14 cellular contexts compared by ENCODE assay signal in the genomic region with DNA sequence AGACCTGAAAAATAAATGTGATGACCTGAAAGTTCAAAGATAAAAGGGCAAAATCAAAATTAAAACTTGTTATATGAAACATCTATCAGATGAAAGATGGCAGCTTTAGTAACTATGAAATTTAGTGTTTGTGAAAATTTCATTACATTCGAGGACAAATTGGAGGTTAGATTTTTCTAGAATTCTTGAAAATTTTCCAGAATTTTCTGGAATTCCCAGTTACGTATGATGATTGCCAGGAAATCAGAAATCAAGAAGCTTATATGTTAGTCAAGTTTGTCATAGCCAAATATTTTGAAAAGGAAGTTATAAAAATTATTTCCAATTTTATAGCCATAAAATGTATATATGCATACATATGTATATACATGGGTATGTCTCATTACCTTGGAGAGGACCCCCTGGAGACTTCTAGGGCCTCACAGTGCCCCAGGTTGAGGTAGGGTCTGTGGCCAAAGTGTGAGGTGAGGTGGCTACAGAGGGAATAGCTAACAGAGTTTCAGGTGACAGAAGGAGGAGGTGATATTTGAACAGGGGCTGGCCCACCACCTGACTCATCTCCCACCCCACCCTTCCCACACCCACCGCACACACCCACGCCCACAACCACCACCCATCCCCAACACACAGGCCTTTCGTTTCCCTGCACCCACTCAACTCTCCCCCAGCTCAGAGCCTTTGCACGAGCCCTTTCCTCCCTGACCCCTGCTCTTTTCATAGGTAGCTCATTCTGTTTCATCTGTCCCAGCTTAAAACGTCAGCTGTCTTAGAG. TPM values are rescaled to one million over a fixed set of nuclear protein-coding genes. Genes with fewer than 3 reads are reported as not detected.
DNase-seq lines count a peak whose midpoint lies in the region; ATAC-seq and TF ChIP-seq lines count a peak whose summit lies in the region.
"Had no signal": no experiment of that assay in that cellular context is flagged by ENCODE, and none has a peak within 500 bp of the region (broad histone marks: within the 10 kb centered on the region; RNA-seq: fewer than 3 reads in every experiment).

No MANE protein-coding gene starts in this region.

- H2BK120ac ChIP-seq in mesenchymal stem cell (ENCODE audit: low read depth, low read length), result no peak overlapping the region

- H3K9me3 ChIP-seq in upper lobe of right lung (no peaks in the 10 kb centered on the region), mesenchymal stem cell (ENCODE audit: control insufficient read depth, low read length) (no peaks in the 10 kb centered on the region), vagina (no peaks in the 10 kb centered on the region)
- H3K9me3 ChIP-seq: sigmoid colon, thoracic aorta had no signal

- no peak overlapping the region for H2BK12ac ChIP-seq in mesenchymal stem cell (ENCODE audit: low read length in 2 of 2)

- H4K91ac ChIP-seq in mesenchymal stem cell (ENCODE audit: low read length), result no peak overlapping the region

- no peak overlapping the region for H3K23ac ChIP-seq in mesenchymal stem cell (ENCODE audit: low read length in 2 of 2)

- no peaks in the 10 kb centered on the region for H3K36me3 ChIP-seq in upper lobe of right lung
- no peaks in the 10 kb centered on the region for H3K36me3 ChIP-seq in mesenchymal stem cell (ENCODE audit: control insufficient read depth in 1 of 2, insufficient read depth in 2 of 2, low read depth in 1 of 2, low read length in 2 of 2)
- H3K36me3 ChIP-seq in vagina, result no peaks in the 10 kb centered on the region
- H3K36me3 ChIP-seq: sigmoid colon, thoracic aorta had no signal

- no peak overlapping the region for H3K27ac ChIP-seq in upper lobe of right lung
- H3K27ac ChIP-seq in mesenchymal stem cell (ENCODE audit: low read length, poor library complexity, severe bottlenecking), result no peak overlapping the region
- H3K27ac ChIP-seq in vagina, result no peak overlapping the region
- H3K27ac ChIP-seq: C4-2B, sigmoid colon, thoracic aorta, VCaP had no signal

- no peak overlapping the region for H2BK15ac ChIP-seq in mesenchymal stem cell (ENCODE audit: low read depth, poor library complexity, severe bottlenecking)

- H3K4me1 ChIP-seq in upper lobe of right lung, result peaks cover 23% of the 10 kb centered on the region
- H3K4me1 ChIP-seq in mesenchymal stem cell (ENCODE audit: control insufficient read depth, insufficient read depth, low read depth, low read length), result peaks cover 16% of the 10 kb centered on the region
- H3K4me1 ChIP-seq in vagina, result peaks cover 8% of the 10 kb centered on the region
- H3K4me1 ChIP-seq: sigmoid colon had no signal

- no peak overlapping the region for H3K4me3 ChIP-seq in upper lobe of right lung
- H3K4me3 ChIP-seq in mesenchymal stem cell (ENCODE audit: insufficient read depth in 1 of 2, low read depth in 1 of 2, low read length in 2 of 2), result no peak overlapping the region
- no peak overlapping the region for H3K4me3 ChIP-seq in vagina
- H3K4me3 ChIP-seq: sigmoid colon, thoracic aorta had no signal

- no peak overlapping the region for H2AK5ac ChIP-seq in mesenchymal stem cell (ENCODE audit: low read length, severe bottlenecking)

- H3K79me1 ChIP-seq in mesenchymal stem cell (replicated peaks; ENCODE audit: low read length, poor library complexity, severe bottlenecking), result no peaks in the 10 kb centered on the region

- no peak overlapping the region for H3K9ac ChIP-seq in mesenchymal stem cell (ENCODE audit: low read length)

- H3K27me3 ChIP-seq in upper lobe of right lung (no peaks in the 10 kb centered on the region), mesenchymal stem cell (ENCODE audit: control insufficient read depth in 1 of 2, insufficient read depth in 1 of 2, low read length in 2 of 2) (peaks cover 47 to 49% of the 10 kb centered on the region in 2 experiments), vagina (no peaks in the 10 kb centered on the region)
- H3K27me3 ChIP-seq: sigmoid colon had no signal

- H2BK5ac ChIP-seq in mesenchymal stem cell (ENCODE audit: low read depth, low read length, poor library complexity, severe bottlenecking), result no peak overlapping the region

- TF ChIP-seq POLR2A in vagina (IDR thresholded peaks at IDR 0.05), result no peak

- H3K4me2 ChIP-seq in mesenchymal stem cell (ENCODE audit: low read length, poor library complexity, severe bottlenecking), result no peak overlapping the region

- 78% methylated on average over 5 of the region's 7 CpGs for WGBS in mesenchymal stem cell

- H4K8ac ChIP-seq in mesenchymal stem cell (ENCODE audit: low read length), result no peak overlapping the region

- intact Hi-C loops in upper lobe of right lung (cut with DNase I), result no loop called here
- intact Hi-C loops in vagina (cut with DNase I), result loop anchor here (10.0 kb wide), 1 partner anchor 303 kb away; a partner anchor contains a TSS

- no peak overlapping the region for H3K4ac ChIP-seq in mesenchymal stem cell (ENCODE audit: low read depth in 1 of 2, low read length in 2 of 2)

- peak; percentile 57 to 62 for ATAC-seq in activated CD4-positive, CD25-positive, alpha-beta regulatory T cell treated with anti-CD3 and anti-CD28 coated beads, Interleukin-2, amount 50 U/mL, for 24 hours
- no peak for ATAC-seq in upper lobe of right lung

- no peak overlapping the region for H2AFZ ChIP-seq in mesenchymal stem cell (ENCODE audit: low read depth, low read length)

- TF ChIP-seq CTCF in GM10266 (IDR thresholded peaks at IDR 0.05; ENCODE audit: control insufficient read depth, insufficient read depth, low read depth, missing control alignments) (no peak), upper lobe of right lung (IDR thresholded peaks at IDR 0.05) (no peak), vagina (IDR thresholded peaks at IDR 0.05) (no peak)

- no peak overlapping the region for H3K14ac ChIP-seq in mesenchymal stem cell (ENCODE audit: low read length in 2 of 2)

- H3K18ac ChIP-seq in mesenchymal stem cell (ENCODE audit: low read depth in 1 of 2, low read length in 2 of 2), result no peak overlapping the region

- peak; percentile 58 for DNase-seq in GM10266 (ENCODE audit: extremely low spot score)
- peak; percentile 55 for DNase-seq in activated gamma-delta T cell (lab: John Stamatoyannopoulos, UW)
- peak in 2 of 3 experiments; percentile 18 to 50 for DNase-seq in stimulated activated CD4-positive, alpha-beta T cell treated with anti-CD3 and anti-CD28 coated beads, TNF-alpha, amount 100 ng/mL, for 24 hours (ENCODE audit: low read depth in 3 of 3)
- DNase-seq in upper lobe of right lung, result no peak
- no peak for DNase-seq in mesenchymal stem cell
- DNase-seq in T1000 (lab: John Stamatoyannopoulos, UW), result no peak
- no peak for DNase-seq in vagina (ENCODE audit: extremely low spot score in 2 of 2)
- DNase-seq: NCI-H345, sigmoid colon had no signal

RNA-seq across cellular contexts. Expression of a gene that starts 21.5 kb away (rescaled TPM):
- total RNA-seq in upper lobe of right lung, result 0.52 TPM
- not detected for polyA plus RNA-seq in mesenchymal stem cell (2013, experiment 1 of 2)
- polyA plus RNA-seq in mesenchymal stem cell (2013, experiment 2 of 2), result not detected
- total RNA-seq in vagina, result 0.49 TPM
- total RNA-seq: cardiac septum had no signal

Comparison
In these comparisons a context has a peak if more than half of its experiments do, and no peak if none do; other contexts are left out.
1. DNase-seq: peak in GM10266 (single experiment), activated gamma-delta T cell (single experiment) and stimulated activated CD4-positive, alpha-beta T cell treated with anti-CD3 and anti-CD28 coated beads, TNF-alpha, amount 100 ng/mL, for 24 hours (2 of 3); none in upper lobe of right lung (single experiment), mesenchymal stem cell (single experiment), T1000 (single experiment) and vagina (0 of 2).